In the genomic region with DNA sequence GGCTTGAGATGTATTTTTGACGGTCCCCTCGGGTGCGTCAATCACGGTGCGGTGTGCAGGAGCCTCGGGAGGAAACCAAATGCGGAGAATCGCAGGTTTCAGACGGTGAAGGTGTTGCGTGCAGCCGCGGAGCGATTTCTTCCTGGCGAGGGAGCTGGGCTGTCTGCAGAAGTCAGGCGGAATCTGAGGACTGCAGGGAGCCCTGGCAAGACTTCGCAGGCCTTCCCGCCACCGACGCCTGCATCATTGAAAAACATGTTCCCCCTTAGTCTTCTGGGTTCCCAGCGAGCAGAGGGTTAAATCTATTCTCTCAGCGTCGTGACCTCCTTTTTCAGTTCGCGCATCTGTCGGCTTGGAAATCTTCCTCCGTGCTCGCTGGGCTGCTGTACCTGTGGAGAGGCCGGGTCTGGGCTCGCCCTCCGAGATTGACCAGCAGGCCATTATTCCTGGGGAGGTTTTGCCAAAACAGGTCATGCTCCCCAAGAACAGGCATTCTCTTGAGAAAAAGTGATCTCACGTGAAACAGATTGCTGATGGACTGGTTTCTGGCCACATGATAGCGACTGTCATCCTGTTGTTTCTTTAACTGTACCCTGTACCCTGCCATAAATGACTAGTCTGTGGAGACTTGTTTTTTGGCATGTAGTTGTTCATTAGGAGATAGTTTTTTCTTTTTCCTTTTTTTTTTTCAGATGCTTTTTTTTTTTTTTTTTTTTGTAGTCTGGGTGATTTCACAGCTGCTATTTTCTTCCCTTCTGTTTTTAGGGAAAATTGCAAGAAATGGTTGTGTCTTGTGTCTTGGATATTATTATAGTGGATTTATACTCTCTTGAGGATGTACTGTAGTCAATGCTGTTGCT, we compare ENCODE assay signal across 8 cellular contexts. TPM values are rescaled to one million over a fixed set of nuclear protein-coding genes. Genes with fewer than 3 reads are reported as not detected.
A peak's percentile ranks its signal among the peaks of the same experiment; 100 is the strongest.
DNase-seq lines count a peak whose midpoint lies in the region; ATAC-seq and TF ChIP-seq lines count a peak whose summit lies in the region.

No MANE protein-coding gene starts in this region.

- intact Hi-C loops in activated CD4-positive, alpha-beta T cell treated with anti-CD3 and anti-CD28 coated beads for 36 hours (cut with DNase I, micrococcal nuclease), result loop anchor here (1.0 to 2.0 kb wide), 6 partner anchors 11 to 58 kb away; no protein-coding TSS in a partner anchor

- DNase-seq in AG04449 (ENCODE audit: low read depth, low spot score) (no peak), NB4 (ENCODE audit: low read depth) (peak; percentile 70), coronary artery (ENCODE audit: low spot score) (no peak), mesothelial cell of epicardium (ENCODE audit: low spot score in 2 of 2, unreplicated experiment in 2 of 2) (peak; percentile 34 to 67)
- DNase-seq in activated CD4-positive, alpha-beta T cell treated with anti-CD3 and anti-CD28 coated beads for 36 hours, result peak; percentile 75

- no peak overlapping the region for H3K27ac ChIP-seq in coronary artery

- no peak for TF ChIP-seq CTCF in AG04449 (IDR thresholded peaks at IDR 0.05; ENCODE audit: insufficient read depth, low read length, missing control alignments)
- no peak for TF ChIP-seq CTCF in NB4 (IDR thresholded peaks at IDR 0.05; ENCODE audit: low read depth, low read length)
- TF ChIP-seq CTCF in coronary artery (IDR thresholded peaks at IDR 0.05), result no peak
- TF ChIP-seq CTCF in mesothelial cell of epicardium (IDR thresholded peaks at IDR 0.05; ENCODE audit: unreplicated experiment), result no peak

- peak overlapping the region; percentile 93 for H3K27ac Mint-ChIP-seq in activated CD4-positive, alpha-beta T cell treated with anti-CD3 and anti-CD28 coated beads for 36 hours
- H3K27ac Mint-ChIP-seq in mesothelial cell of epicardium, result peak overlapping the region; percentile 97
- H3K27ac Mint-ChIP-seq in stimulated activated naive CD8-positive, alpha-beta T cell treated with anti-CD3 and anti-CD28 coated beads, Interleukin-15, Interleukin-2, amounts not matched to agents 100 ng/mL and 50 ng/mL, for 24 hours, result peak overlapping the region; percentile 95

- peak overlapping the region; percentile 69 for H3K4me3 ChIP-seq in AG04449 (ENCODE audit: low read depth, low read length)
- H3K4me3 ChIP-seq in NB4 (ENCODE audit: low read depth, low read length), result peak overlapping the region; percentile 77
- peak overlapping the region; percentile 84 for H3K4me3 ChIP-seq in coronary artery

- POLR2A ChIA-PET in AG04449 (lab: Yijun Ruan, JAX), result no interaction called here
- POLR2A ChIA-PET in activated CD4-positive, alpha-beta T cell treated with anti-CD3 and anti-CD28 coated beads for 36 hours (lab: Charles Lee), result interaction anchor here (0.8 to 1.4 kb wide), 3 partner anchors 48 to 361 kb away, joined by 3 to 6 read pairs (median 6); a partner anchor contains a TSS

- H3K4me1 Mint-ChIP-seq in activated CD4-positive, alpha-beta T cell treated with anti-CD3 and anti-CD28 coated beads for 36 hours, result peaks cover 54% of the 10 kb centered on the region
- peaks cover 27% of the 10 kb centered on the region for H3K4me1 Mint-ChIP-seq in mesothelial cell of epicardium
- peaks cover 63% of the 10 kb centered on the region for H3K4me1 Mint-ChIP-seq in stimulated activated naive CD8-positive, alpha-beta T cell treated with anti-CD3 and anti-CD28 coated beads, Interleukin-15, Interleukin-2, amounts not matched to agents 100 ng/mL and 50 ng/mL, for 24 hours (ENCODE audit: low read depth)

- H3K9me3 Mint-ChIP-seq in activated CD4-positive, alpha-beta T cell treated with anti-CD3 and anti-CD28 coated beads for 36 hours (ENCODE audit: low read depth), result no peaks in the 10 kb centered on the region
- H3K9me3 Mint-ChIP-seq in mesothelial cell of epicardium, result no peaks in the 10 kb centered on the region
- no peaks in the 10 kb centered on the region for H3K9me3 Mint-ChIP-seq in stimulated activated naive CD8-positive, alpha-beta T cell treated with anti-CD3 and anti-CD28 coated beads, Interleukin-15, Interleukin-2, amounts not matched to agents 100 ng/mL and 50 ng/mL, for 24 hours

- TF ChIP-seq POLR2A in NB4 (IDR thresholded peaks at IDR 0.05; ENCODE audit: extremely low read depth, insufficient read length), result no peak

- peak; percentile 14 for ATAC-seq in GM18511 (IDR thresholded peaks at IDR 0.05; ENCODE audit: unreplicated experiment)
- peak; percentile 45 for ATAC-seq in activated CD4-positive, alpha-beta T cell treated with anti-CD3 and anti-CD28 coated beads for 36 hours
- no peak for ATAC-seq in HG02885 (IDR thresholded peaks at IDR 0.05; ENCODE audit: poor library complexity, unreplicated experiment)

- no peaks in the 10 kb centered on the region for H3K27me3 Mint-ChIP-seq in activated CD4-positive, alpha-beta T cell treated with anti-CD3 and anti-CD28 coated beads for 36 hours
- no peaks in the 10 kb centered on the region for H3K27me3 Mint-ChIP-seq in mesothelial cell of epicardium (ENCODE audit: low read depth)
- no peaks in the 10 kb centered on the region for H3K27me3 Mint-ChIP-seq in stimulated activated naive CD8-positive, alpha-beta T cell treated with anti-CD3 and anti-CD28 coated beads, Interleukin-15, Interleukin-2, amounts not matched to agents 100 ng/mL and 50 ng/mL, for 24 hours

- CTCF ChIA-PET in AG04449 (lab: Yijun Ruan, JAX), result interaction anchor here (1.1 to 1.9 kb wide), 2 partner anchors 119 to 287 kb away, joined by 3 to 8 read pairs; no protein-coding TSS in a partner anchor
- CTCF ChIA-PET in activated CD4-positive, alpha-beta T cell treated with anti-CD3 and anti-CD28 coated beads for 36 hours (lab: Charles Lee), result interaction anchor here (0.6 to 1.2 kb wide), 5 partner anchors 33 to 191 kb away, joined by 3 to 4 read pairs (median 3); no protein-coding TSS in a partner anchor

- H3K4me3 Mint-ChIP-seq in activated CD4-positive, alpha-beta T cell treated with anti-CD3 and anti-CD28 coated beads for 36 hours, result peak overlapping the region; percentile 86
- H3K4me3 Mint-ChIP-seq in mesothelial cell of epicardium, result peak overlapping the region; percentile 98
- peak overlapping the region; percentile 95 for H3K4me3 Mint-ChIP-seq in stimulated activated naive CD8-positive, alpha-beta T cell treated with anti-CD3 and anti-CD28 coated beads, Interleukin-15, Interleukin-2, amounts not matched to agents 100 ng/mL and 50 ng/mL, for 24 hours

- H3K36me3 Mint-ChIP-seq in activated CD4-positive, alpha-beta T cell treated with anti-CD3 and anti-CD28 coated beads for 36 hours (ENCODE audit: low read depth), result peaks cover 5% of the 10 kb centered on the region
- H3K36me3 Mint-ChIP-seq in mesothelial cell of epicardium, result no peaks in the 10 kb centered on the region
- H3K36me3 Mint-ChIP-seq in stimulated activated naive CD8-positive, alpha-beta T cell treated with anti-CD3 and anti-CD28 coated beads, Interleukin-15, Interleukin-2, amounts not matched to agents 100 ng/mL and 50 ng/mL, for 24 hours (ENCODE audit: low read depth), result peaks cover 5% of the 10 kb centered on the region

RNA-seq across cellular contexts. Expression of a gene that starts 0.9 kb away (rescaled TPM):
- 100 to 1,000 TPM in 1 of 2 experiments, 10 to 100 TPM in 1; 75.5 to 130 TPM for total RNA-seq in activated CD4-positive, alpha-beta T cell treated with anti-CD3 and anti-CD28 coated beads for 36 hours
- 61.5 to 63.7 TPM (median 62.5 TPM) in 3 replicates for total RNA-seq in mesothelial cell of epicardium

Comparison
In these comparisons a context has a peak if more than half of its experiments do, and no peak if none do; other contexts are left out.
1. DNase-seq: peak in NB4 (single experiment), activated CD4-positive, alpha-beta T cell treated with anti-CD3 and anti-CD28 coated beads for 36 hours (single experiment) and mesothelial cell of epicardium (2 of 2); none in AG04449 (single experiment) and coronary artery (single experiment).
2. Peak in every context shown above with its lines, with median percentiles within 50 percentile points of each other: H3K4me3 ChIP-seq, H3K27ac Mint-ChIP-seq and H3K4me3 Mint-ChIP-seq.